In the genomic region with DNA sequence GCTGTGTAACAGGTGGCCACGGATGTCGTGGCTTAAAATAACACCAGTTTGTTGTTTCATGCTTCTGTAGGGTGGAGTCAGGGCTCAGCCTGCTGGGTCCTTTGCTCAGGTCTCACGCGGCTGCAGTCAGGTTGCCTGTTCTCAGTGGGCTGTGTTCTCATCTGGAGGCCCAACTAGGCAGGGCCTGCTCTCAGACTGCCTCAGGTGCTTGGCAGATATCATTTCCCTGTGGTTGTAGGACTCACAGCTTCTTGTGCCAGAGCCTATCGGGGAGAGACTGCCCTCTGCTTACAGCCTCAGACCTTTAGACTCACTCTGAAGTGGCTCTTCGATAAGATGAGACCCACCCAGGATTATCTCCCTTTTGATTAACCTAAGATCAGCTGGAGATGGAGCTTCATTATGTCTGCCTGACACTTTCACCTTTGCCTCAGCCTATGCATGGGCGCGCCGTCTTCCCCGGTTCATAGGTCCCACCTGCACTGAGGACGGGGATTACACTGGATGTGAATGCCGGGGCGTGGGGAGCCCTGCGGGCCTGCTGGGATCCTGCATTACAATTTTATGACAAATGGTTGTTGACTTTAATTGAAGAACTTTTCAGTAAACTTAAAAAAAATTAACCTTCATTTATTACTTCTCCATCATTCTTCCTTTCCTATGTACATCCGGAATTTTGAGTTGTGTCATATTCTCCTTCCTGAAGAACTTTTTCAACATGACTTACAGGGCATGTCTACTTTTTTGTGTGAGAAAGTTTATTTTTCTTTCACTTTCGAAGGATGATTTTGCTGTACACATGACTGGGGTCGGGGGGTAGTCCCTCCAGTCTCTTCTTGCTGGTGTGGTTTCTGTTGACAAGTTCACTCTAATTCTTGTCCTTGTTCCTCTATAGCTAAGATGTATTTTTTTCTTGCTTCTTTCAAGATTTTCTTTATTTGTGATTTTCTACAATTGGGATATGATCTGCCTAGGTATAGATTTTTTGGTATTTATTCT, we compare ENCODE assay signal across 8 cellular contexts. TPM values are rescaled to one million over a fixed set of nuclear protein-coding genes. Genes with fewer than 3 reads are reported as not detected.
DNase-seq lines count a peak whose midpoint lies in the region; ATAC-seq, FAIRE-seq and TF ChIP-seq lines count a peak whose summit lies in the region.

No MANE protein-coding gene starts in this region.

- peaks cover 14 to 24% (median 17%) of the 10 kb centered on the region in 3 donors for H3K27me3 Mint-ChIP-seq in immature natural killer cell (ENCODE audit: low read depth in 3 of 3)

- H3K4me3 Mint-ChIP-seq in immature natural killer cell = peak overlapping the region; percentile 58 to 75 (median 72)

- ATAC-seq in GM21526 (IDR thresholded peaks at IDR 0.05; ENCODE audit: low FRiP score, unreplicated experiment) = peak; percentile 70

- TF ChIP-seq CTCF in GM13977 (IDR thresholded peaks at IDR 0.05; ENCODE audit: extremely low read depth, insufficient read depth, missing control alignments) (no peak), D721Med (IDR thresholded peaks at IDR 0.05; ENCODE audit: insufficient read depth, missing control alignments) (no peak)

- no peak for FAIRE-seq in D721Med (lab: Jason Lieb, UNC)

- DNase-seq in GM13977 (ENCODE audit: low spot score) (peak; percentile 89), KG1 (lab: John Stamatoyannopoulos, UW) (peak; percentile 21), immature natural killer cell (peak; percentile 56 to 65 (median 62)), D721Med (ENCODE audit: insufficient read length, low spot score) (no peak), NCI-H1436 treated with DMSO at 0.1 percent for 48 hours (lab: John Stamatoyannopoulos, UW) (no peak), NCI-H1105 treated with DMSO at 0.1 percent for 48 hours (lab: John Stamatoyannopoulos, UW) (no peak)
- DNase-seq in activated CD8-positive, alpha-beta memory T cell treated with anti-CD3 and anti-CD28 coated beads for 24 hours = no peak

- H3K27ac Mint-ChIP-seq in immature natural killer cell = peak overlapping the region; percentile 85 to 96 (median 91)

- in situ Hi-C loops in GM13977 (cut with MboI; ENCODE audit: low pct_unique_long_range_greater_than_20kb, low sequenced_read_pairs, unreplicated experiment) = no loop called here

- H3K9me3 Mint-ChIP-seq in immature natural killer cell = peaks cover 0 to 3% (median 0%) of the 10 kb centered on the region in 6 donors

- H3K36me3 Mint-ChIP-seq in immature natural killer cell = no peaks in the 10 kb centered on the region

- H3K4me1 Mint-ChIP-seq in immature natural killer cell = peaks cover 66 to 67% of the 10 kb centered on the region in 2 donors

RNA-seq across cellular contexts. Expression of a gene that starts 55.5 kb away (rescaled TPM):
- 1 to 10 TPM in 1 of 3 donors, under 1 TPM in 2; 0.30 to 1.7 (median 0.48) TPM for polyA plus RNA-seq in immature natural killer cell

Comparison
In these comparisons a context has a peak if more than half of its experiments do, and no peak if none do; other contexts are left out.
1. DNase-seq: peak in GM13977 (single experiment), KG1 (single experiment) and immature natural killer cell (3 of 3); none in activated CD8-positive, alpha-beta memory T cell treated with anti-CD3 and anti-CD28 coated beads for 24 hours (single experiment), D721Med (single experiment), NCI-H1436 treated with DMSO at 0.1 percent for 48 hours (single experiment) and NCI-H1105 treated with DMSO at 0.1 percent for 48 hours (single experiment).